ENCODE assay signal across 1 cellular context in genomic region chr16:30429678-30430427, GRCh38.
TF ChIP-seq lines count a peak whose summit lies in the region.

Gene DCTPP1, minus strand, starts transcription at chr16:30430030. Its CDS starts 50 bp downstream, at chr16:30429980.

TF ChIP-seq in K562, 482 proteins besides CTCF, POLR2A, EP300 and RAD21 (continued from another document and continues in another):
- TF ChIP-seq ZNF445 (CRISPR knock-in tag; IDR thresholded peaks at IDR 0.05; ENCODE audit: low read depth) (no peak), USF1 (CRISPR knock-in tag; IDR thresholded peaks at IDR 0.05) (peak; percentile 62), MAX (CRISPR knock-in tag; IDR thresholded peaks at IDR 0.05) (peak; percentile 92), STAT6 (CRISPR knock-in tag; IDR thresholded peaks at IDR 0.05) (0 out of 2 replicates have a peak, but pooled peaks have one; percentile 42), DDX20 (tag; IDR thresholded peaks at IDR 0.05; ENCODE audit: low read depth) (no peak), NBN (IDR thresholded peaks at IDR 0.05; ENCODE audit: low read depth) (peak; percentile 64), NFYB (IDR thresholded peaks at IDR 0.05; ENCODE audit: extremely low read depth, insufficient read length) (peak; percentile 44), CHAMP1 (IDR thresholded peaks at IDR 0.05) (no peak), TAF9B (IDR thresholded peaks at IDR 0.05; ENCODE audit: partially characterized antibody) (peak; percentile 5), STAG1 (CRISPR knock-in tag; IDR thresholded peaks at IDR 0.05; ENCODE audit: borderline replicate concordance) (peak; percentile 75; the same call in 1 of the 2 replicates), SNAPC5 (CRISPR knock-in tag; IDR thresholded peaks at IDR 0.05) (no peak), ZBTB40 (IDR thresholded peaks at IDR 0.05) (no peak), ZBTB40 (CRISPR knock-in tag; IDR thresholded peaks at IDR 0.05) (no peak), ZFP1 (CRISPR knock-in tag; IDR thresholded peaks at IDR 0.05) (no peak), SMC3 (conservative IDR thresholded peaks at IDR 0.05; ENCODE audit: insufficient read depth, low read depth, low read length) (peak; percentile 88), PHF8 (IDR thresholded peaks at IDR 0.05; ENCODE audit: borderline replicate concordance, low read length) (peak; percentile 79; the same call in 1 of the 2 replicates), HCFC1 (IDR thresholded peaks at IDR 0.05; ENCODE audit: low read depth, low read length) (peak; percentile 54), ZNF551 (CRISPR knock-in tag; IDR thresholded peaks at IDR 0.05) (no peak), ZNF354B (CRISPR knock-in tag; IDR thresholded peaks at IDR 0.05) (no peak), ZNF717 (CRISPR knock-in tag; IDR thresholded peaks at IDR 0.05) (no peak), ZNF583 (CRISPR knock-in tag; IDR thresholded peaks at IDR 0.05) (0 out of 2 replicates have a peak, but pooled peaks have one; percentile 25), ASH1L (IDR thresholded peaks at IDR 0.05; ENCODE audit: borderline replicate concordance, low read depth, partially characterized antibody) (peak; percentile 39), ZBTB7A (IDR thresholded peaks at IDR 0.05; ENCODE audit: borderline replicate concordance, control insufficient read depth, low read depth, low read length) (peak; percentile 3; the same call in 1 of the 2 replicates), FOXP1 (CRISPR knock-in tag; IDR thresholded peaks at IDR 0.05) (peak; percentile 85), SAFB (IDR thresholded peaks at IDR 0.05; ENCODE audit: borderline replicate concordance, low read depth, low read length) (peak; percentile 95), JUND (IDR thresholded peaks at IDR 0.05; ENCODE audit: borderline replicate concordance, low read depth, low read length) (peak; percentile 79), JUND (tag; IDR thresholded peaks at IDR 0.05; ENCODE audit: borderline replicate concordance, low read depth, low read length) (peak; percentile 49; the same call in 1 of the 3 replicates)
- TF ChIP-seq, protein P1, sequence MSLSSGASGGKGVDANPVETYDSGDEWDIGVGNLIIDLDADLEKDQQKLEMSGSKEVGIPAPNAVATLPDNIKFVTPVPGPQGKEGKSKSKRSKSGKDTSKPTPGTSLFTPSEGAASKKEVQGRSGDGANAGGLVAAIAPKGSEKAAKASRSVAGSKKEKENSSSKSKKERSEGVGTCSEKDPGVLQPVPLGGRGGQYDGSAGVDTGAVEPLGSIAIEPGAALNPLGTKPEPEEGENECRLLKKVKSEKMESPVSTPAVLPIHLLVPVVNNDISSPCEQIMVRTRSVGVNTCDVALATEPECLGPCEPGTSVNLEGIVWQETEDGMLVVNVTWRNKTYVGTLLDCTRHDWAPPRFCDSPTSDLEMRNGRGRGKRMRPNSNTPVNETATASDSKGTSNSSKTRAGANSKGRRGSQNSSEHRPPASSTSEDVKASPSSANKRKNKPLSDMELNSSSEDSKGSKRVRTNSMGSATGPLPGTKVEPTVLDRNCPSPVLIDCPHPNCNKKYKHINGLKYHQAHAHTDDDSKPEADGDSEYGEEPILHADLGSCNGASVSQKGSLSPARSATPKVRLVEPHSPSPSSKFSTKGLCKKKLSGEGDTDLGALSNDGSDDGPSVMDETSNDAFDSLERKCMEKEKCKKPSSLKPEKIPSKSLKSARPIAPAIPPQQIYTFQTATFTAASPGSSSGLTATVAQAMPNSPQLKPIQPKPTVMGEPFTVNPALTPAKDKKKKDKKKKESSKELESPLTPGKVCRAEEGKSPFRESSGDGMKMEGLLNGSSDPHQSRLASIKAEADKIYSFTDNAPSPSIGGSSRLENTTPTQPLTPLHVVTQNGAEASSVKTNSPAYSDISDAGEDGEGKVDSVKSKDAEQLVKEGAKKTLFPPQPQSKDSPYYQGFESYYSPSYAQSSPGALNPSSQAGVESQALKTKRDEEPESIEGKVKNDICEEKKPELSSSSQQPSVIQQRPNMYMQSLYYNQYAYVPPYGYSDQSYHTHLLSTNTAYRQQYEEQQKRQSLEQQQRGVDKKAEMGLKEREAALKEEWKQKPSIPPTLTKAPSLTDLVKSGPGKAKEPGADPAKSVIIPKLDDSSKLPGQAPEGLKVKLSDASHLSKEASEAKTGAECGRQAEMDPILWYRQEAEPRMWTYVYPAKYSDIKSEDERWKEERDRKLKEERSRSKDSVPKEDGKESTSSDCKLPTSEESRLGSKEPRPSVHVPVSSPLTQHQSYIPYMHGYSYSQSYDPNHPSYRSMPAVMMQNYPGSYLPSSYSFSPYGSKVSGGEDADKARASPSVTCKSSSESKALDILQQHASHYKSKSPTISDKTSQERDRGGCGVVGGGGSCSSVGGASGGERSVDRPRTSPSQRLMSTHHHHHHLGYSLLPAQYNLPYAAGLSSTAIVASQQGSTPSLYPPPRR (CRISPR knock-in tag; IDR thresholded peaks at IDR 0.05; ENCODE audit: borderline replicate concordance): 0 out of 2 replicates have a peak, but pooled peaks have one; percentile 66
- TF ChIP-seq, protein P2, sequence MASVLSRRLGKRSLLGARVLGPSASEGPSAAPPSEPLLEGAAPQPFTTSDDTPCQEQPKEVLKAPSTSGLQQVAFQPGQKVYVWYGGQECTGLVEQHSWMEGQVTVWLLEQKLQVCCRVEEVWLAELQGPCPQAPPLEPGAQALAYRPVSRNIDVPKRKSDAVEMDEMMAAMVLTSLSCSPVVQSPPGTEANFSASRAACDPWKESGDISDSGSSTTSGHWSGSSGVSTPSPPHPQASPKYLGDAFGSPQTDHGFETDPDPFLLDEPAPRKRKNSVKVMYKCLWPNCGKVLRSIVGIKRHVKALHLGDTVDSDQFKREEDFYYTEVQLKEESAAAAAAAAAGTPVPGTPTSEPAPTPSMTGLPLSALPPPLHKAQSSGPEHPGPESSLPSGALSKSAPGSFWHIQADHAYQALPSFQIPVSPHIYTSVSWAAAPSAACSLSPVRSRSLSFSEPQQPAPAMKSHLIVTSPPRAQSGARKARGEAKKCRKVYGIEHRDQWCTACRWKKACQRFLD (CRISPR knock-in tag; IDR thresholded peaks at IDR 0.05): no peak
- TF ChIP-seq, protein P3, sequence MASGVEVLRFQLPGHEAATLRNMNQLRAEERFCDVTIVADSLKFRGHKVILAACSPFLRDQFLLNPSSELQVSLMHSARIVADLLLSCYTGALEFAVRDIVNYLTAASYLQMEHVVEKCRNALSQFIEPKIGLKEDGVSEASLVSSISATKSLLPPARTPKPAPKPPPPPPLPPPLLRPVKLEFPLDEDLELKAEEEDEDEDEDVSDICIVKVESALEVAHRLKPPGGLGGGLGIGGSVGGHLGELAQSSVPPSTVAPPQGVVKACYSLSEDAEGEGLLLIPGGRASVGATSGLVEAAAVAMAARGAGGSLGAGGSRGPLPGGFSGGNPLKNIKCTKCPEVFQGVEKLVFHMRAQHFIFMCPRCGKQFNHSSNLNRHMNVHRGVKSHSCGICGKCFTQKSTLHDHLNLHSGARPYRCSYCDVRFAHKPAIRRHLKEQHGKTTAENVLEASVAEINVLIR (CRISPR knock-in tag; IDR thresholded peaks at IDR 0.05): peak; percentile 24; the same call in 1 of the 2 replicates
